In the genomic region with DNA sequence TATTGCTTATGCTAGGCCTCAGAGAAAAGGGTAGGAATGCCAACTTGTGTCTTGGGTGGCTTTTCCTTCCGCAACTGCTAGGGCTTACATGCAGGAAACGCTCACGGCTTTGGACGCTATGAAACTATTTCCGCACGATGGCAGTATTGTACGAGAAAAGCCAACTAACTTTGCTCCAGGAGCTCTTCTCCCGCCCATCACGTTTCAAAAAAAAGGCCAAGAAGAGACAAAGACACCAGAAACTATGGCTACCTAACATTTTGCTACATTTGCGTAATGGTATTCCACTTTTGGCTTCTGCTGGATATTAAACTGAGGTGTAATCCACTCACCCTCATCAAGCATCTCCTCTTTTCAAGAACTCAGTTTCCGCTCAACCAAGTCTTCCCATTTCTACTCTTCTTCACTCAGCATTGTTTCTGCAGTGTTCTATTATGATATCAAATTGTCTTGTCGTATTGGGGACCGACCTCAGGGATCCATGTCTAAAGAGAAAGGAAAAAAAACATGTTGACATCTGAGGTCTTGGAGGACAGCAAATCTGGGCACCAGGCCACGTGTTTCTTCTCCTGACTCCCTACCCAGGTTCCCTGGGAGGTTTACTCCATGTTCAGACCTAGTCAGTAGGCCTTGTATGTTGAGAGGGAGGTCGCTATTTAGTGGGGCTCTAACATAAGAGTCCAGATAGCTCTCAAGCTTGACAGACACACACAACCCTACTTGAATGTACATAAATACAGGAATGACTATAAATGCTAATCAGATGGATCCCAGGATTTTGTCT, we compare ENCODE assay signal across 8 cellular contexts.
DNase-seq lines count a peak whose midpoint lies in the region; ATAC-seq and TF ChIP-seq lines count a peak whose summit lies in the region.

No MANE protein-coding gene starts in this region.

- peak; percentile 45 for TF ChIP-seq CTCF in AG09319 (IDR thresholded peaks at IDR 0.05; ENCODE audit: low read depth, low read length)
- TF ChIP-seq CTCF in smooth muscle cell (IDR thresholded peaks at IDR 0.05; ENCODE audit: borderline replicate concordance, insufficient read depth, poor library complexity, severe bottlenecking): no peak

- no peak overlapping the region for H2AFZ ChIP-seq in smooth muscle cell (ENCODE audit: low read depth)

- 82% methylated on average over 15 of the region's 15 CpGs for WGBS in smooth muscle cell (ENCODE audit: low lambda C conversion rate)

- peaks cover 0 to 7% (median 0%) of the 10 kb centered on the region in 3 donors for H3K27me3 Mint-ChIP-seq in immature natural killer cell (ENCODE audit: low read depth in 3 of 3)

- peak overlapping the region in 4 of 5 donors; percentile 55 to 79 (median 66) for H3K4me3 Mint-ChIP-seq in immature natural killer cell

- H3K9ac ChIP-seq in smooth muscle cell (ENCODE audit: low read depth): no peak overlapping the region

- no peaks in the 10 kb centered on the region for H3K36me3 ChIP-seq in smooth muscle cell (ENCODE audit: low read depth)

- ATAC-seq in GM19463 (IDR thresholded peaks at IDR 0.05; ENCODE audit: unreplicated experiment) (peak; percentile 48), HG02981 (IDR thresholded peaks at IDR 0.05; ENCODE audit: unreplicated experiment) (no peak)

- H3K27me3 ChIP-seq in smooth muscle cell (ENCODE audit: low read depth): no peaks in the 10 kb centered on the region

- H3K27ac ChIP-seq in smooth muscle cell (ENCODE audit: low read depth): no peak overlapping the region

- no peaks in the 10 kb centered on the region for H3K79me2 ChIP-seq in smooth muscle cell (ENCODE audit: low read depth)

- no peaks in the 10 kb centered on the region for H3K4me1 ChIP-seq in smooth muscle cell (ENCODE audit: low read depth)

- DNase-seq in AG09319 (ENCODE audit: extremely low read depth, low read depth) (peak; percentile 77), RPMI8226 (peak; percentile 96), immature natural killer cell (peak; percentile 83 to 89 (median 86)), NCI-H510A (lab: John Stamatoyannopoulos, UW) (no peak), smooth muscle cell (lab: John Stamatoyannopoulos, UW; ENCODE audit: unreplicated experiment) (no peak)
- DNase-seq in stimulated activated naive CD4-positive, alpha-beta T cell treated with Interleukin-2 at 50 U/mL for 16 hours (lab: John Stamatoyannopoulos, UW): no peak

- H3K4me1 Mint-ChIP-seq in immature natural killer cell: peaks cover 10 to 19% of the 10 kb centered on the region in 2 donors

- no peaks in the 10 kb centered on the region for H3K9me3 ChIP-seq in smooth muscle cell (replicated peaks; ENCODE audit: low read depth)

- H3K36me3 Mint-ChIP-seq in immature natural killer cell: no peaks in the 10 kb centered on the region

- no peaks in the 10 kb centered on the region for H3F3A ChIP-seq in smooth muscle cell (ENCODE audit: low read depth)

- no peaks in the 10 kb centered on the region for H4K20me1 ChIP-seq in smooth muscle cell (ENCODE audit: low read depth)

- no peaks in the 10 kb centered on the region for H3K9me3 Mint-ChIP-seq in immature natural killer cell

- H3K27ac Mint-ChIP-seq in immature natural killer cell: peak overlapping the region in 5 of 6 donors; percentile 4 to 73 (median 25)

- H3K4me3 ChIP-seq in smooth muscle cell: no peak overlapping the region

- no peak overlapping the region for H3K4me2 ChIP-seq in smooth muscle cell

Comparison
In these comparisons a context has a peak if more than half of its experiments do, and no peak if none do; other contexts are left out.
1. DNase-seq: peak in AG09319 (single experiment), RPMI8226 (single experiment) and immature natural killer cell (3 of 3); none in NCI-H510A (single experiment), smooth muscle cell (single experiment) and stimulated activated naive CD4-positive, alpha-beta T cell treated with Interleukin-2 at 50 U/mL for 16 hours (single experiment).